In genomic region chr13:98890186-98890585, GRCh38 we compare ENCODE assay signal across 8 cellular contexts.
DNase-seq lines count a peak whose midpoint lies in the region; ATAC-seq and TF ChIP-seq lines count a peak whose summit lies in the region.

No MANE protein-coding gene starts in this region.

- no peaks in the 10 kb centered on the region for H3K36me3 ChIP-seq in MG63

- H3K36me3 Mint-ChIP-seq in nephron (ENCODE audit: low read depth) = peaks cover 16% of the 10 kb centered on the region
- H3K36me3 Mint-ChIP-seq in osteocyte (ENCODE audit: unreplicated experiment) = peaks cover 5% of the 10 kb centered on the region
- peaks cover 9% of the 10 kb centered on the region for H3K36me3 Mint-ChIP-seq in progenitor cell of endocrine pancreas (ENCODE audit: insufficient read depth)

- no peaks in the 10 kb centered on the region for H3K27me3 ChIP-seq in MG63

- H3K27ac Mint-ChIP-seq in nephron (peak overlapping the region in 2 of 3 experiments; percentile 6 to 68), osteocyte (ENCODE audit: unreplicated experiment) (no peak overlapping the region), progenitor cell of endocrine pancreas (no peak overlapping the region)

- peak overlapping the region in 1 of 3 experiments; percentile 4 for H3K4me3 Mint-ChIP-seq in nephron
- H3K4me3 Mint-ChIP-seq in osteocyte (ENCODE audit: unreplicated experiment) = no peak overlapping the region
- no peak overlapping the region for H3K4me3 Mint-ChIP-seq in progenitor cell of endocrine pancreas (ENCODE audit: low read depth)

- no peak for TF ChIP-seq CTCF in astrocyte of the spinal cord (IDR thresholded peaks at IDR 0.05; ENCODE audit: low read depth, low read length)
- TF ChIP-seq CTCF in nephron (IDR thresholded peaks at IDR 0.05; ENCODE audit: unreplicated experiment in 3 of 3) = no peak
- no peak for TF ChIP-seq CTCF in osteocyte (IDR thresholded peaks at IDR 0.05)
- TF ChIP-seq CTCF in progenitor cell of endocrine pancreas (IDR thresholded peaks at IDR 0.05; ENCODE audit: unreplicated experiment) = no peak

- no peak overlapping the region for H3K4me3 ChIP-seq in MG63
- H3K4me3 ChIP-seq in astrocyte of the spinal cord (ENCODE audit: low read depth, low read length) = no peak overlapping the region

- no peaks in the 10 kb centered on the region for H3K9me3 ChIP-seq in MG63

- no peak for ATAC-seq in left lobe of liver

- in situ Hi-C loops in astrocyte of the spinal cord (cut with HindIII; ENCODE audit: low sequenced_read_pairs) = no loop called here

- H3K9me3 Mint-ChIP-seq in nephron (no peaks in the 10 kb centered on the region), osteocyte (ENCODE audit: unreplicated experiment) (no peaks in the 10 kb centered on the region), progenitor cell of endocrine pancreas (ENCODE audit: low read depth) (no peaks in the 10 kb centered on the region)

- no peaks in the 10 kb centered on the region for H3K27me3 Mint-ChIP-seq in nephron (ENCODE audit: low read depth)
- H3K27me3 Mint-ChIP-seq in osteocyte (ENCODE audit: unreplicated experiment) = no peaks in the 10 kb centered on the region
- no peaks in the 10 kb centered on the region for H3K27me3 Mint-ChIP-seq in progenitor cell of endocrine pancreas

- H3K4me1 Mint-ChIP-seq in nephron = peaks cover 64% of the 10 kb centered on the region
- H3K4me1 Mint-ChIP-seq in osteocyte (ENCODE audit: unreplicated experiment) = peaks cover 3% of the 10 kb centered on the region
- H3K4me1 Mint-ChIP-seq in progenitor cell of endocrine pancreas (ENCODE audit: low read depth) = no peaks in the 10 kb centered on the region

- DNase-seq in AG08396 (ENCODE audit: low spot score) (peak; percentile 68), MG63 (peak; percentile 30), astrocyte of the spinal cord (ENCODE audit: low read depth, low spot score) (peak; percentile 82), KG1 (lab: John Stamatoyannopoulos, UW) (no peak), osteocyte (ENCODE audit: extremely low spot score, unreplicated experiment) (no peak), left lobe of liver (ENCODE audit: low spot score) (no peak), progenitor cell of endocrine pancreas (ENCODE audit: low spot score, unreplicated experiment) (no peak)

Comparison
In these comparisons a context has a peak if more than half of its experiments do, and no peak if none do; other contexts are left out.
1. DNase-seq: peak in AG08396 (single experiment), MG63 (single experiment) and astrocyte of the spinal cord (single experiment); none in KG1 (single experiment), osteocyte (single experiment), left lobe of liver (single experiment) and progenitor cell of endocrine pancreas (single experiment).
2. H3K27ac Mint-ChIP-seq: peak in nephron (2 of 3); none in osteocyte (single experiment) and progenitor cell of endocrine pancreas (single experiment).